Comparison of ENCODE assay signal across 13 cellular contexts in genomic region chr3:175186511-175186910, GRCh38.
DNase-seq lines count a peak whose midpoint lies in the region; ATAC-seq, FAIRE-seq and TF ChIP-seq lines count a peak whose summit lies in the region.
"Had no signal": no experiment of that assay in that cellular context is flagged by ENCODE, and none has a peak within 500 bp of the region (broad histone marks: within the 10 kb centered on the region; RNA-seq: fewer than 3 reads in every experiment).

No MANE protein-coding gene starts in this region.

- no peaks in the 10 kb centered on the region for H4K20me1 ChIP-seq in H1 (replicated peaks in 1 of 2; ENCODE audit: control insufficient read depth in 1 of 2, insufficient read depth in 2 of 2, low read length in 2 of 2)

- no peaks in the 10 kb centered on the region for H3K9me3 ChIP-seq in H1 (ENCODE audit: insufficient read depth in 2 of 2, low read depth in 1 of 2, low read length in 1 of 2)
- H3K9me3 ChIP-seq: HAP-1 had no signal

- H2AFZ ChIP-seq in H1 (ENCODE audit: low read length), result no peak overlapping the region

- H2BK5ac ChIP-seq in H1 (ENCODE audit: low read depth, low read length) (no peak overlapping the region), mesendoderm (ENCODE audit: low read length) (no peak overlapping the region)

- no peak for TF ChIP-seq RAD21 in H1 (IDR thresholded peaks at IDR 0.05 in 1 of 2, conservative IDR thresholded peaks at IDR 0.05 in 1 of 2; ENCODE audit: low read depth in 2 of 2, low read length in 2 of 2)

- no peak overlapping the region for H2BK12ac ChIP-seq in H1 (ENCODE audit: low read depth, low read length)

- H3K79me2 ChIP-seq in H1 (ENCODE audit: control insufficient read depth in 1 of 2, insufficient read depth in 2 of 2, low read length in 2 of 2), result no peaks in the 10 kb centered on the region
- no peaks in the 10 kb centered on the region for H3K79me2 ChIP-seq in mesendoderm (ENCODE audit: control insufficient read depth, insufficient read depth, low read length)

- H3K4me2 ChIP-seq in H1 (ENCODE audit: insufficient read depth in 1 of 2, low read depth in 2 of 2, low read length in 2 of 2) (no peak overlapping the region), mesendoderm (ENCODE audit: low read length) (no peak overlapping the region)

- TF ChIP-seq CTCF in H1 (IDR thresholded peaks at IDR 0.05; ENCODE audit: control extremely low read depth in 1 of 3, insufficient read depth in 1 of 3, low read depth in 1 of 3, low read length in 3 of 3), result no peak

- no peak overlapping the region for H3K27ac Mint-ChIP-seq in natural killer cell treated with Interleukin-12 subunit alpha and Interleukin-12 subunit beta and Interleukin-15 and Interleukin-18, amount 100 ng/mL, for 72 hours
- H3K27ac Mint-ChIP-seq: CD4-positive, CD25-positive, alpha-beta regulatory T cell had no signal

- no peak for TF ChIP-seq EP300 in H1 (IDR thresholded peaks at IDR 0.05; ENCODE audit: borderline replicate concordance in 1 of 2, low read depth in 2 of 2, low read length in 2 of 2)

- no peak overlapping the region for H3K4ac ChIP-seq in H1 (replicated peaks; ENCODE audit: insufficient read length, low read depth, low read length)
- no peak overlapping the region for H3K4ac ChIP-seq in mesendoderm (ENCODE audit: low read depth, low read length)

- H3K23me2 ChIP-seq in H1 (ENCODE audit: low read depth, low read length), result no peaks in the 10 kb centered on the region

- H3K14ac ChIP-seq in H1 (ENCODE audit: insufficient read length), result no peak overlapping the region

- H4K5ac ChIP-seq in H1 (ENCODE audit: insufficient read length, low read depth, low read length) (no peak overlapping the region), mesendoderm (ENCODE audit: low read length) (no peak overlapping the region)

- H3K36me3 ChIP-seq in H1 (ENCODE audit: control insufficient read depth in 2 of 4, insufficient read depth in 4 of 4, low read length in 3 of 4) (no peaks in the 10 kb centered on the region), mesendoderm (ENCODE audit: control insufficient read depth, insufficient read depth, low read length) (no peaks in the 10 kb centered on the region)
- H3K36me3 ChIP-seq: HAP-1 had no signal

- no peak overlapping the region for H3K56ac ChIP-seq in H1 (replicated peaks; ENCODE audit: insufficient read length, low read depth, low read length)
- no peak overlapping the region for H3K56ac ChIP-seq in mesendoderm (ENCODE audit: low read length)

- H3K27me3 ChIP-seq in H1 (replicated peaks in 1 of 4; ENCODE audit: control insufficient read depth in 3 of 4, extremely low read depth in 1 of 4, insufficient read depth in 3 of 4, low read length in 3 of 4) (no peaks in the 10 kb centered on the region), mesendoderm (ENCODE audit: insufficient read depth, low read length, poor library complexity) (no peaks in the 10 kb centered on the region)

- TF ChIP-seq POLR2A in H54 (IDR thresholded peaks at IDR 0.05; ENCODE audit: low read depth, low read length) (no peak), H1 (IDR thresholded peaks at IDR 0.05; ENCODE audit: control extremely low read depth in 1 of 2, low read depth in 2 of 2, low read length in 2 of 2) (no peak)

- no peak overlapping the region for H2AK5ac ChIP-seq in H1 (ENCODE audit: low read depth, low read length)
- no peak overlapping the region for H2AK5ac ChIP-seq in mesendoderm (ENCODE audit: low read length)

- no peak for ATAC-seq in natural killer cell treated with Interleukin-12 subunit alpha and Interleukin-12 subunit beta and Interleukin-15 and Interleukin-18, amount 100 ng/mL, for 72 hours

- H2BK15ac ChIP-seq in H1 (ENCODE audit: low read length) (no peak overlapping the region), mesendoderm (replicated peaks; ENCODE audit: low read depth) (no peak overlapping the region)

- H3K9me3 Mint-ChIP-seq in natural killer cell treated with Interleukin-12 subunit alpha and Interleukin-12 subunit beta and Interleukin-15 and Interleukin-18, amount 100 ng/mL, for 72 hours, result peaks cover 24% of the 10 kb centered on the region

- H2BK20ac ChIP-seq in H1 (ENCODE audit: low read length), result no peak overlapping the region

- H3K4me3 ChIP-seq in H1 (ENCODE audit: extremely low read depth in 1 of 4, insufficient read depth in 2 of 4, low read depth in 3 of 4, low read length in 4 of 4) (no peak overlapping the region), mesendoderm (ENCODE audit: low read length) (no peak overlapping the region)
- H3K4me3 ChIP-seq: HAP-1 had no signal

- CTCF ChIA-PET in H1 (lab: Charles Lee; ENCODE audit: partially characterized antibody), result no interaction called here

- no peaks in the 10 kb centered on the region for H3K4me1 Mint-ChIP-seq in natural killer cell treated with Interleukin-12 subunit alpha and Interleukin-12 subunit beta and Interleukin-15 and Interleukin-18, amount 100 ng/mL, for 72 hours (ENCODE audit: low read depth in 2 of 2)
- H3K4me1 Mint-ChIP-seq: CD4-positive, CD25-positive, alpha-beta regulatory T cell had no signal

- POLR2A ChIA-PET in H1 (lab: Charles Lee; ENCODE audit: partially characterized antibody), result no interaction called here

- H3K27ac ChIP-seq in H1 (ENCODE audit: low read depth, low read length), result no peak overlapping the region
- H3K27ac ChIP-seq in mesendoderm (ENCODE audit: low read depth, low read length), result no peak overlapping the region

- H3K4me1 ChIP-seq in H1 (replicated peaks in 1 of 4; ENCODE audit: control insufficient read depth in 3 of 4, insufficient read depth in 4 of 4, low read length in 3 of 4) (no peaks in the 10 kb centered on the region), mesendoderm (ENCODE audit: control insufficient read depth, low read depth, low read length) (no peaks in the 10 kb centered on the region)
- H3K4me1 ChIP-seq: HAP-1 had no signal

- no peak overlapping the region for H3K4me3 Mint-ChIP-seq in natural killer cell treated with Interleukin-12 subunit alpha and Interleukin-12 subunit beta and Interleukin-15 and Interleukin-18, amount 100 ng/mL, for 72 hours
- H3K4me3 Mint-ChIP-seq: CD4-positive, CD25-positive, alpha-beta regulatory T cell had no signal

- H3K27me3 Mint-ChIP-seq in natural killer cell treated with Interleukin-12 subunit alpha and Interleukin-12 subunit beta and Interleukin-15 and Interleukin-18, amount 100 ng/mL, for 72 hours, result no peaks in the 10 kb centered on the region
- H3K27me3 Mint-ChIP-seq: CD4-positive, CD25-positive, alpha-beta regulatory T cell had no signal

- 84% methylated on average over 3 of the region's 3 CpGs; no CpG with 5 or more reads in 1 of the 2 experiments for WGBS in H1 (ENCODE audit: extremely low coverage in 1 of 2, insufficient coverage in 1 of 2, insufficient read length in 1 of 2, insufficient replicate concordance in 2 of 2, low coverage in 1 of 2, low lambda C conversion rate in 2 of 2, missing lambda C conversion rate in 1 of 2), 2 experiments
- WGBS in mesendoderm (ENCODE audit: extremely low coverage, insufficient coverage, low lambda C conversion rate), result no CpG with 5 or more reads among the region's 3 CpGs

- H3K36me3 Mint-ChIP-seq in natural killer cell treated with Interleukin-12 subunit alpha and Interleukin-12 subunit beta and Interleukin-15 and Interleukin-18, amount 100 ng/mL, for 72 hours, result no peaks in the 10 kb centered on the region
- H3K36me3 Mint-ChIP-seq: CD4-positive, CD25-positive, alpha-beta regulatory T cell had no signal

- DNase-seq in H54 (ENCODE audit: insufficient read length, low spot score) (no peak), NCI-H748 (lab: John Stamatoyannopoulos, UW; ENCODE audit: unreplicated experiment) (peak; percentile 45), H1 (ENCODE audit: low read depth in 1 of 2, low spot score in 2 of 2) (no peak), mesendoderm (peak; percentile 10), NCI-H1694 treated with DMSO at 0.1 percent for 48 hours (lab: John Stamatoyannopoulos, UW) (no peak), NCI-H526 (lab: John Stamatoyannopoulos, UW) (no peak)
- no peak for DNase-seq in natural killer cell treated with Interleukin-12 subunit alpha and Interleukin-12 subunit beta and Interleukin-15 and Interleukin-18, amount 100 ng/mL, for 72 hours (ENCODE audit: low spot score)
- DNase-seq: ACHN; CD4-positive, CD25-positive, alpha-beta regulatory T cell; NCI-H1048; NCI-H146; SIG-M5 had no signal

- H3K9ac ChIP-seq in H1 (replicated peaks in 1 of 4; ENCODE audit: extremely low read depth in 1 of 4, low read depth in 3 of 4, low read length in 3 of 4) (no peak overlapping the region), mesendoderm (ENCODE audit: low read length) (no peak overlapping the region)

- H3K79me1 ChIP-seq in H1 (ENCODE audit: low read depth, low read length) (no peaks in the 10 kb centered on the region), mesendoderm (ENCODE audit: low read length) (no peaks in the 10 kb centered on the region)

- no peak overlapping the region for H3K18ac ChIP-seq in H1 (ENCODE audit: extremely low read depth, low read length)
- no peak overlapping the region for H3K18ac ChIP-seq in mesendoderm (ENCODE audit: low read length)

- H3K23ac ChIP-seq in H1 (ENCODE audit: insufficient read length) (no peak overlapping the region), mesendoderm (ENCODE audit: low read length) (no peak overlapping the region)

- FAIRE-seq in H54 (lab: Jason Lieb, UNC), result peak; percentile 6
- no peak for FAIRE-seq in H1 (lab: Jason Lieb, UNC)

- H4K91ac ChIP-seq in H1 (replicated peaks; ENCODE audit: insufficient read length, low read length), result no peak overlapping the region

- no peak overlapping the region for H2BK120ac ChIP-seq in H1 (replicated peaks; ENCODE audit: low read depth, low read length)
- H2BK120ac ChIP-seq in mesendoderm (ENCODE audit: low read depth, low read length), result no peak overlapping the region

- H4K8ac ChIP-seq in H1 (ENCODE audit: extremely low read depth, insufficient read depth, low read length), result no peak overlapping the region
- H4K8ac ChIP-seq in mesendoderm (ENCODE audit: low read depth, low read length), result no peak overlapping the region

TF ChIP-seq in H1, 55 proteins besides CTCF, POLR2A, EP300 and RAD21:
- TF ChIP-seq USF2 (IDR thresholded peaks at IDR 0.05; ENCODE audit: low read length), result peak; percentile 35; the same call in 1 of the 2 replicates
- no peak for TF ChIP-seq KDM4A (IDR thresholded peaks at IDR 0.05; ENCODE audit: low read depth, low read length, severe bottlenecking)

Comparison
In these comparisons a context has a peak if more than half of its experiments do, and no peak if none do; other contexts are left out.
1. DNase-seq: peak in NCI-H748 (single experiment) and mesendoderm (single experiment); none in H54 (single experiment), H1 (0 of 2), NCI-H1694 treated with DMSO at 0.1 percent for 48 hours (single experiment), natural killer cell treated with Interleukin-12 subunit alpha and Interleukin-12 subunit beta and Interleukin-15 and Interleukin-18, amount 100 ng/mL, for 72 hours (single experiment) and NCI-H526 (0 of 2).